Comparison of ENCODE assay signal across 13 cellular contexts in the genomic region with DNA sequence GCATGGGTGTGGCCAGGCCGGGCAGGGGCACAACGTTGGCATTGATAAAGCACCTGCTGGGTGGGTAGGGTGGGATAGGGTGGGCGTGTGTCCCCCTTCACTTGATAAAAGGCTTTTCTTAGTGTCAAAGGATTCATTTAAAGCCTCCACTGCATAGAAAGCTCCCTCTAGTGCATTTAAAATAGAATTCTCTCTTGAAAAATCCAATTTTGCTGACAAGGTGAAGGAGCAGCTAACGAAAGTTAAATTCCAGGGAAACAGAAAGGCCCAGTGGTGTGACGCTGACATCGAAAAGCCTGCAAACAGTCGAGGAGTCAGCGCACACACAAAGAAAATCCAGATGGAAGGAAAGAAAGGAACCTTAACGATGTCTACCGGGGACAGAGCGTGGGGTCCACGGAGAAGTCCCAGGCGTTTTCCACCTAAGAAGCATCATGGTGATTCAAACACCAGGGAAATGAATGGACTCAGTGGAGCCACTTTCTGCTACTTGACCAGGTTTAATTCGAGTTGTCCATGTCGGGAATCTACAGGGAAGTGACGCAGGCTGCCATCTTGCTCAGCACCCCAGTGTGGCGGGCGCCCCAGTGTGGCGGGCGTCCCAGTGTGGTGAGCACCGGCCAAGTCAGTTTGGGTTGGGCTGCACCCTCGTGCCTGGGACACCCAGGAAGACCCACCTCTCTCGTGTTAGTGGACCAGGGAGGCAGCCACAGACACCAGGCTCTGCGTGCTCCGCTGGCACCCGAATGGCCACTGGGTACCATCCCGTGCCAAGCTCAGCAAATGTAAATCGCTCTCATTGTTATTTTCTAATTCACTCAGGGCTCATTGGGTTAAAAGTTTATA.
"Had no signal": no experiment of that assay in that cellular context is flagged by ENCODE, and none has a peak within 500 bp of the region (broad histone marks: within the 10 kb centered on the region; RNA-seq: fewer than 3 reads in every experiment).

No MANE protein-coding gene starts in this region.

- DNase-seq: activated CD4-positive, alpha-beta T cell treated with anti-CD3 and anti-CD28 coated beads, Interleukin-2, amount 50 U/mL, for 48 hours; activated CD4-positive, CD25-positive, alpha-beta regulatory T cell treated with anti-CD3 and anti-CD28 coated beads, Interleukin-2, amount 50 U/mL, for 72 hours; activated naive CD4-positive, alpha-beta T cell treated with anti-CD3 and anti-CD28 coated beads, Interleukin-2, amount 50 U/mL, for 16 hours; amniotic stem cell; erythroblast; naive thymus-derived CD4-positive, alpha-beta T cell; stimulated activated CD4-positive, alpha-beta T cell treated with anti-CD3 and anti-CD28 coated beads, Interleukin-4, amount 100 ng/mL, for 1 hour; stimulated activated CD8-positive, alpha-beta memory T cell treated with anti-CD3 and anti-CD28 coated beads, Interleukin-4, amount 100 ng/mL, for 48 hours; stimulated activated naive CD8-positive, alpha-beta T cell treated with anti-CD3 and anti-CD28 coated beads, Interleukin-15, Interleukin-2, amounts not matched to agents 100 U/mL and 50 U/mL, for 24 hours had no signal

- H3K4me1 ChIP-seq: vagina had no signal

- H3K9me3 ChIP-seq: ovary, vagina had no signal

- H3K4me3 ChIP-seq: ovary, vagina had no signal

- H3K27me3 Mint-ChIP-seq: brain; dendritic cell treated with granulocyte-macrophage colony-stimulating factor and Interleukin-4, amounts not matched to agents 40 ng/mL and 50 ng/mL, for 4 days; naive thymus-derived CD4-positive, alpha-beta T cell had no signal

- H3K27ac Mint-ChIP-seq: dendritic cell treated with granulocyte-macrophage colony-stimulating factor and Interleukin-4, amounts not matched to agents 40 ng/mL and 50 ng/mL, for 4 days; naive thymus-derived CD4-positive, alpha-beta T cell had no signal

- H3K9me3 Mint-ChIP-seq: dendritic cell treated with granulocyte-macrophage colony-stimulating factor and Interleukin-4, amounts not matched to agents 40 ng/mL and 50 ng/mL, for 4 days; naive thymus-derived CD4-positive, alpha-beta T cell had no signal

- ATAC-seq: naive thymus-derived CD4-positive, alpha-beta T cell; stimulated activated naive CD8-positive, alpha-beta T cell treated with anti-CD3 and anti-CD28 coated beads, Interleukin-15, Interleukin-2, amounts not matched to agents 100 U/mL and 50 U/mL, for 24 hours had no signal

- H3K36me3 ChIP-seq: ovary, vagina had no signal

- H3K27ac ChIP-seq: ovary, vagina had no signal

- H3K4me3 Mint-ChIP-seq: brain; dendritic cell treated with granulocyte-macrophage colony-stimulating factor and Interleukin-4, amounts not matched to agents 40 ng/mL and 50 ng/mL, for 4 days; naive thymus-derived CD4-positive, alpha-beta T cell had no signal

- H3K27me3 ChIP-seq: ovary, vagina had no signal
